ENCODE assay signal across 14 cellular contexts in the genomic region with DNA sequence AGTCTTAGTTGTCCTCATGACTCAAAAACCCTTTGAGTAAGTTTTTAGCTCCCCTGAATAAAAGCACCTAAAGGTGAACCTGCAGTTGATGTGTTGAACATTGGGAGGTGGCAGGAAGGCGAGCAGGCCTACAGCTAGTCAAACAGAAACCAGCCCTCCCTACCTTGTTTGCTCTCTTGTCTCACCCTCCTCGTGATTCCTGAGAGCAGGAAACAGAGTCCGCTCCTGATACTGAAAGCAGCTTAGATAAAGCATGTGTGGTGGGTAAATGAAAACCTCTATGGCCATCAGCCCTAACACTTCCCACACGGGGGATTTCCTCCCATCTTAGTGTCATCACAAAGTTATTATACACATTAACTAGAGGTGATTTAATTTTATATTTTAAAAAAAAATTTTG. TPM values are rescaled to one million over a fixed set of nuclear protein-coding genes. Genes with fewer than 3 reads are reported as not detected.
DNase-seq lines count a peak whose midpoint lies in the region; ATAC-seq and TF ChIP-seq lines count a peak whose summit lies in the region.
"Had no signal": no experiment of that assay in that cellular context is flagged by ENCODE, and none has a peak within 500 bp of the region (broad histone marks: within the 10 kb centered on the region; RNA-seq: fewer than 3 reads in every experiment).

No MANE protein-coding gene starts in this region.

- intact Hi-C loops in uterus (cut with DNase I; ENCODE audit: low total_unique reads): no loop called here
- intact Hi-C loops in vagina (cut with DNase I): no loop called here

- peak; percentile 5 to 19 for DNase-seq in SHP77 (lab: John Stamatoyannopoulos, UW)
- DNase-seq in SHP77 treated with DMSO at 0.1 percent for 48 hours (lab: John Stamatoyannopoulos, UW): no peak
- DNase-seq in mucosa of gallbladder (ENCODE audit: low spot score): peak; percentile 59
- DNase-seq in uterus: no peak
- no peak for DNase-seq in GDM1 (lab: John Stamatoyannopoulos, UW)
- DNase-seq in vagina (ENCODE audit: extremely low spot score in 2 of 2): no peak
- DNase-seq: activated effector memory CD4-positive, alpha-beta T cell treated with anti-CD3 and anti-CD28 coated beads, Interleukin-2, amount 50 U/mL, for 16 hours; NCI-H1105 had no signal

- H3K36me3 ChIP-seq in uterus (no peaks in the 10 kb centered on the region), vagina (no peaks in the 10 kb centered on the region)

- H3K27me3 ChIP-seq in uterus (no peaks in the 10 kb centered on the region), vagina (no peaks in the 10 kb centered on the region)

- H3K4me1 ChIP-seq in uterus (no peaks in the 10 kb centered on the region), vagina (no peaks in the 10 kb centered on the region)
- H3K4me1 ChIP-seq: A549 had no signal

- H3K27ac ChIP-seq in uterus (no peak overlapping the region), vagina (no peak overlapping the region)
- H3K27ac ChIP-seq: A549, SK-N-MC had no signal

- TF ChIP-seq POLR2A in uterus (IDR thresholded peaks at IDR 0.05) (no peak), vagina (IDR thresholded peaks at IDR 0.05) (no peak)

- peak; percentile 86 for ATAC-seq in GM21526 (IDR thresholded peaks at IDR 0.05; ENCODE audit: low FRiP score, unreplicated experiment)
- ATAC-seq in HG03280 (IDR thresholded peaks at IDR 0.05; ENCODE audit: unreplicated experiment): peak; percentile 67
- ATAC-seq: A549 had no signal

- H3K4me3 ChIP-seq in uterus (no peak overlapping the region), vagina (no peak overlapping the region)
- H3K4me3 ChIP-seq: A549, SK-N-MC had no signal

- TF ChIP-seq CTCF in uterus (IDR thresholded peaks at IDR 0.05) (no peak), vagina (IDR thresholded peaks at IDR 0.05) (no peak)

- H3K9me3 ChIP-seq in uterus: no peaks in the 10 kb centered on the region
- H3K9me3 ChIP-seq in vagina: no peaks in the 10 kb centered on the region
- H3K9me3 ChIP-seq: A549 had no signal

RNA-seq across cellular contexts. Expression of a gene that starts 21.8 kb away (rescaled TPM):
- total RNA-seq in mucosa of gallbladder: 6.7 TPM
- total RNA-seq in uterus: not detected
- total RNA-seq in vagina: not detected
- total RNA-seq: liver, urinary bladder had no signal

Comparison
In these comparisons a context has a peak if more than half of its experiments do, and no peak if none do; other contexts are left out.
1. DNase-seq: peak in SHP77 (2 of 2) and mucosa of gallbladder (single experiment); none in SHP77 treated with DMSO at 0.1 percent for 48 hours (single experiment), uterus (0 of 2), GDM1 (single experiment) and vagina (0 of 2).